Comparison of ENCODE assay signal across 10 cellular contexts in the genomic region with DNA sequence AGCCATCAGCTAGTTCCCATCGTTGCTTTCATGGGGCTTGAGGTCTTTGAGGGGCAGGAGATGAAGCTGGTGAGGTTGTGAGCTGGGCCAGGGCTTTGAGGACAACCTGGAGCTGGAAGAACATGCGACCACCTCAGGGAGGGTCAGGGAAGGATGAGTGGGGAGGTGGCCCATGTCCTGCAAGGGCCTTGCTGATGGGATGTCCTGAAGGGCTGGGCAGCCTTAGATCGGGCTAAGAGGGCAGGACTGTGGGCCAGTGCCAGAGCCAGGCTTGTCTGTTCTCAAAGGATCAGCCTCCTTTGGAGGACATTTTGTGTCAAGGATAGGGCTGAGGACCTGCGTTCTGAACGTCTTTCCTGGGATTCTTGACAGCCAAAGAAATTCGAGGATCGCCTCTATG. TPM values are rescaled to one million over a fixed set of nuclear protein-coding genes. Genes with fewer than 3 reads are reported as not detected.
DNase-seq lines count a peak whose midpoint lies in the region; ATAC-seq and TF ChIP-seq lines count a peak whose summit lies in the region.
"Had no signal": no experiment of that assay in that cellular context is flagged by ENCODE, and none has a peak within 500 bp of the region (broad histone marks: within the 10 kb centered on the region; RNA-seq: fewer than 3 reads in every experiment).

No MANE protein-coding gene starts in this region.

- intact Hi-C loops in dorsolateral prefrontal cortex (cut with DNase I) (no loop called here), transverse colon (cut with DNase I; ENCODE audit: low total_unique reads) (no loop called here)

- peaks cover 0 to 19% of the 10 kb centered on the region in 2 donors for H3K4me1 ChIP-seq in muscle layer of duodenum (ENCODE audit: control insufficient read depth in 1 of 2, insufficient read depth in 2 of 2, low read length in 2 of 2)
- H3K4me1 ChIP-seq in transverse colon: peaks cover 0 to 18% (median 13%) of the 10 kb centered on the region in 4 donors

- no peak for TF ChIP-seq POLR2A in transverse colon (IDR thresholded peaks at IDR 0.05)

- TF ChIP-seq CTCF in dorsolateral prefrontal cortex (IDR thresholded peaks at IDR 0.05 in 54 of 56, conservative IDR thresholded peaks at IDR 0.05 in 2 of 56; ENCODE audit: low read depth in 1 of 56, partially characterized antibody in 56 of 56) (no peak), transverse colon (IDR thresholded peaks at IDR 0.05) (no peak)

- H3K9me3 ChIP-seq in muscle layer of duodenum (ENCODE audit: control insufficient read depth in 1 of 2, low read length in 2 of 2): no peaks in the 10 kb centered on the region
- no peaks in the 10 kb centered on the region for H3K9me3 ChIP-seq in transverse colon

- H3K27ac Mint-ChIP-seq in activated naive CD4-positive, alpha-beta T cell treated with anti-CD3 and anti-CD28 coated beads, Interleukin-2, amount 10 ng/mL, durations not matched to agents 7 days and 5 days: peak overlapping the region; percentile 65

- peak overlapping the region in 26 of 59 donors; percentile 47 to 77 (median 67) for H3K4me3 ChIP-seq in dorsolateral prefrontal cortex
- H3K4me3 ChIP-seq in muscle layer of duodenum (ENCODE audit: low read depth in 1 of 2, low read length in 2 of 2): peak overlapping the region in 1 of 2 donors; percentile 47
- no peak overlapping the region for H3K4me3 ChIP-seq in transverse colon
- H3K4me3 ChIP-seq: GM12878 had no signal

- CTCF ChIA-PET in activated naive CD4-positive, alpha-beta T cell treated with anti-CD3 and anti-CD28 coated beads, Interleukin-2, amount 10 ng/mL, durations not matched to agents 7 days and 5 days (lab: Charles Lee): interaction anchor here (3.0 kb wide), 1 partner anchor 10 kb away, joined by 17 read pairs; no protein-coding TSS in a partner anchor

- 81 to 86% methylated on average over 1 to 7 of the region's 7 CpGs for WGBS in transverse colon (ENCODE audit: low coverage in 1 of 2), 2 donors

- H3K36me3 ChIP-seq in muscle layer of duodenum (ENCODE audit: control insufficient read depth in 1 of 2, insufficient read depth in 2 of 2, low read length in 2 of 2) (peaks cover 12 to 36% of the 10 kb centered on the region in 2 donors), transverse colon (peaks cover 0 to 23% (median 8%) of the 10 kb centered on the region in 4 donors)

- peaks cover 25% of the 10 kb centered on the region for H3K36me3 Mint-ChIP-seq in activated naive CD4-positive, alpha-beta T cell treated with anti-CD3 and anti-CD28 coated beads, Interleukin-2, amount 10 ng/mL, durations not matched to agents 7 days and 5 days

- no peaks in the 10 kb centered on the region for H3K9me3 Mint-ChIP-seq in activated naive CD4-positive, alpha-beta T cell treated with anti-CD3 and anti-CD28 coated beads, Interleukin-2, amount 10 ng/mL, durations not matched to agents 7 days and 5 days

- TF ChIP-seq EP300 in transverse colon (IDR thresholded peaks at IDR 0.05; ENCODE audit: low read depth): no peak

- no peak for DNase-seq in activated naive CD4-positive, alpha-beta T cell treated with anti-CD3 and anti-CD28 coated beads, Interleukin-2, amount 10 ng/mL, durations not matched to agents 7 days and 5 days
- no peak for DNase-seq in activated naive CD4-positive, alpha-beta T cell (lab: John Stamatoyannopoulos, UW)
- DNase-seq in dorsolateral prefrontal cortex (no peak), transverse colon (no peak)
- DNase-seq in activated CD8-positive, alpha-beta memory T cell treated with anti-CD3 and anti-CD28 coated beads, Interleukin-2, amount 50 U/mL, for 48 hours: no peak
- DNase-seq: NCI-H1092 treated with DMSO at 0.1 percent for 48 hours had no signal

- H3K4me1 Mint-ChIP-seq in activated naive CD4-positive, alpha-beta T cell treated with anti-CD3 and anti-CD28 coated beads, Interleukin-2, amount 10 ng/mL, durations not matched to agents 7 days and 5 days: peaks cover 27% of the 10 kb centered on the region

- H3K27me3 Mint-ChIP-seq in activated naive CD4-positive, alpha-beta T cell treated with anti-CD3 and anti-CD28 coated beads, Interleukin-2, amount 10 ng/mL, durations not matched to agents 7 days and 5 days: no peaks in the 10 kb centered on the region

- peak overlapping the region; percentile 24 for H3K4me3 Mint-ChIP-seq in activated naive CD4-positive, alpha-beta T cell treated with anti-CD3 and anti-CD28 coated beads, Interleukin-2, amount 10 ng/mL, durations not matched to agents 7 days and 5 days

- peak overlapping the region in 54 of 59 donors; percentile 61 to 95 (median 89) for H3K27ac ChIP-seq in dorsolateral prefrontal cortex
- peak overlapping the region; percentile 68 for H3K27ac ChIP-seq in muscle layer of duodenum (ENCODE audit: low read length)
- peak overlapping the region in 3 of 4 donors; percentile 86 to 87 (median 86) for H3K27ac ChIP-seq in transverse colon

- in situ Hi-C loops in transverse colon (cut with MboI; ENCODE audit: low pct_ligation_motif_present in 1 of 4, low pct_unique_long_range_greater_than_20kb in 1 of 4, low sequenced_read_pairs in 3 of 4): no loop called here

- ATAC-seq in HG02571 (IDR thresholded peaks at IDR 0.05; ENCODE audit: unreplicated experiment): no peak
- ATAC-seq in GM19397 (IDR thresholded peaks at IDR 0.05; ENCODE audit: unreplicated experiment): no peak
- ATAC-seq: GM12878 had no signal

- H3K27me3 ChIP-seq in dorsolateral prefrontal cortex (no peaks in the 10 kb centered on the region), muscle layer of duodenum (ENCODE audit: low read depth, low read length) (no peaks in the 10 kb centered on the region), transverse colon (no peaks in the 10 kb centered on the region)

RNA-seq across cellular contexts. Expression of gene CYTH2, which starts 10.5 kb away (rescaled TPM):
- total RNA-seq in dorsolateral prefrontal cortex: 10 to 100 TPM; 40.0 to 85.5 (median 64.9) TPM
- total RNA-seq in transverse colon: 100 to 1,000 TPM in 2 of 4 donors, 10 to 100 TPM in 2; 61.1 to 410 (median 171) TPM

RNA-seq across cellular contexts. Expression of gene KCNJ14, which starts 24.3 kb away (rescaled TPM):
- total RNA-seq in dorsolateral prefrontal cortex (1 to 10 TPM; 1.2 to 5.3 (median 2.1) TPM), transverse colon (under 1 TPM in 2 of 4 donors, not detected in 2; 0.41 to 0.64 TPM)

RNA-seq across cellular contexts. Expression of gene LMTK3, which starts 31.9 kb away (rescaled TPM):
- 100 to 1,000 TPM in 62 of 120 experiments, 10 to 100 TPM in 58; 47.3 to 143 (median 101) TPM for total RNA-seq in dorsolateral prefrontal cortex
- 1 to 10 TPM in 2 of 4 donors, under 1 TPM in 1, not detected in 1; 0.68 to 2.4 (median 1.1) TPM for total RNA-seq in transverse colon

RNA-seq across cellular contexts. Expression of gene GRWD1, which starts 33.9 kb away (rescaled TPM):
- 10 to 100 TPM; 14.2 to 29.9 (median 20.2) TPM for total RNA-seq in dorsolateral prefrontal cortex
- 10 to 100 TPM in 3 of 4 donors, 1 to 10 TPM in 1; 9.4 to 49.7 (median 13.6) TPM for total RNA-seq in transverse colon

Comparison
In these comparisons a context has a peak if more than half of its experiments do, and no peak if none do; other contexts are left out.
1. RNA of gene LMTK3, which starts 31.9 kb away (total RNA-seq): 47.3 to 143 TPM in dorsolateral prefrontal cortex; 0.68 to 2.4 TPM in transverse colon; every median in the first group is over 10 times any median in the second.
2. Peak in every context shown above with its lines, with median percentiles within 50 percentile points of each other: H3K27ac ChIP-seq.